Comparison of ENCODE assay signal across 1 cellular context in the genomic region with DNA sequence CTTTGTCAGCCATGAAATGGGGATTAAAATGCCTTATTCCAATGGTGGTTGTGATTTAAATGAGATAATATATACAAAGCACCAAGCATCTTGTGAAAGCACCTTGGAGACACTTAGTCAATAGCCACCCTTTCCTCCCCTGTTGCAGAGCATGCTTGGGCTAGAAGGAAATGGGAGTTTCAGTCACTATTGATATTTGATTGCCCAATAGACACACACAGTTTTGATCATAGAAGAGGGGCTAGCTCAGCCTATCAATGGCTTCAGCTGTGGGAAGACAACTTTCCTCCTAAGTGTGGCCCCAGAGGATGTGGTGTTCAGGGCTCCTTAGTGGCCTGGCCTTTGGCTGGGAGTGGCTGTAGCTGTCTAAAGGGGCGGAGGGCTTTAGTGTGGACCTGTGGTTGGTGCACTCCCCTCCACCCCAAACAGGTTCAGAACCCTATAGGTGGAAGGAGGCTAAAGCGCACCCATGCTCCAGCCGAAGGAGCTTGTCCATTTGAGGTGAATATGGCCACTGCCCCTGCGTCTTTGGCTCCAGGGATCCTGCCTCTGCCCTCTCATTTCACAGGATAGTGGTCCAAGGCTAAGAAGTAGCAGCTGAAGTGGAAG.
TF ChIP-seq lines count a peak whose summit lies in the region.

No MANE protein-coding gene starts in this region.

TF ChIP-seq in WTC11, 78 proteins besides CTCF, POLR2A, EP300 and RAD21:
- TF ChIP-seq, protein P1, sequence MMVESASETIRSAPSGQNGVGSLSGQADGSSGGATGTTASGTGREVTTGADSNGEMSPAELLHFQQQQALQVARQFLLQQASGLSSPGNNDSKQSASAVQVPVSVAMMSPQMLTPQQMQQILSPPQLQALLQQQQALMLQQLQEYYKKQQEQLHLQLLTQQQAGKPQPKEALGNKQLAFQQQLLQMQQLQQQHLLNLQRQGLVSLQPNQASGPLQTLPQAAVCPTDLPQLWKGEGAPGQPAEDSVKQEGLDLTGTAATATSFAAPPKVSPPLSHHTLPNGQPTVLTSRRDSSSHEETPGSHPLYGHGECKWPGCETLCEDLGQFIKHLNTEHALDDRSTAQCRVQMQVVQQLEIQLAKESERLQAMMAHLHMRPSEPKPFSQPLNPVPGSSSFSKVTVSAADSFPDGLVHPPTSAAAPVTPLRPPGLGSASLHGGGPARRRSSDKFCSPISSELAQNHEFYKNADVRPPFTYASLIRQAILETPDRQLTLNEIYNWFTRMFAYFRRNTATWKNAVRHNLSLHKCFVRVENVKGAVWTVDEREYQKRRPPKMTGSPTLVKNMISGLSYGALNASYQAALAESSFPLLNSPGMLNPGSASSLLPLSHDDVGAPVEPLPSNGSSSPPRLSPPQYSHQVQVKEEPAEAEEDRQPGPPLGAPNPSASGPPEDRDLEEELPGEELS (CRISPR knock-in tag; IDR thresholded peaks at IDR 0.05), result no peak
- TF ChIP-seq JAZF1 (CRISPR knock-in tag; IDR thresholded peaks at IDR 0.05), result no peak
- no peak for TF ChIP-seq GABPB1 (CRISPR knock-in tag; IDR thresholded peaks at IDR 0.05)
- no peak for TF ChIP-seq FOXJ3 (CRISPR knock-in tag; IDR thresholded peaks at IDR 0.05; ENCODE audit: borderline replicate concordance)
- no peak for TF ChIP-seq ZBTB21 (CRISPR knock-in tag; IDR thresholded peaks at IDR 0.05; ENCODE audit: borderline replicate concordance)
- TF ChIP-seq, protein P2, sequence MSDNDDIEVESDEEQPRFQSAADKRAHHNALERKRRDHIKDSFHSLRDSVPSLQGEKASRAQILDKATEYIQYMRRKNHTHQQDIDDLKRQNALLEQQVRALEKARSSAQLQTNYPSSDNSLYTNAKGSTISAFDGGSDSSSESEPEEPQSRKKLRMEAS (CRISPR knock-in tag; IDR thresholded peaks at IDR 0.05), result no peak
